In genomic region chr16:88650749-88651275, GRCh38 we compare ENCODE assay signal across 1 cellular context.
A peak's percentile ranks its signal among the peaks of the same experiment; 100 is the strongest.
TF ChIP-seq lines count a peak whose summit lies in the region.

Gene CYBA (minus strand): TSS chr16:88651053. CDS start chr16:88651013, 40 bp downstream.

TF ChIP-seq in K562, 482 proteins besides CTCF, POLR2A, EP300 and RAD21 (continued from another document):
- peak; percentile 34; the same call in 1 of the 2 replicates for TF ChIP-seq USF1 (CRISPR knock-in tag; IDR thresholded peaks at IDR 0.05)
- peak; percentile 76 for TF ChIP-seq KDM5B (IDR thresholded peaks at IDR 0.05; ENCODE audit: insufficient replicate concordance, low read depth, low read length)
- 0 out of 2 replicates have a peak, but pooled peaks have one; percentile 26 for TF ChIP-seq EGR1 (conservative IDR thresholded peaks at IDR 0.05)
- peak; percentile 74; the same call in 1 of the 2 replicates for TF ChIP-seq ARID4B (CRISPR knock-in tag; IDR thresholded peaks at IDR 0.05)
- no peak for TF ChIP-seq HMG20B (CRISPR knock-in tag; IDR thresholded peaks at IDR 0.05)
- no peak for TF ChIP-seq THRA (IDR thresholded peaks at IDR 0.05)
- peak; percentile 80; the same call in 1 of the 2 replicates for TF ChIP-seq EP400 (IDR thresholded peaks at IDR 0.05)
- no peak for TF ChIP-seq E2F3 (CRISPR knock-in tag; IDR thresholded peaks at IDR 0.05)
- 0 out of 2 replicates have a peak, but pooled peaks have one; percentile 1 for TF ChIP-seq ELF1 (tag; IDR thresholded peaks at IDR 0.05)
- TF ChIP-seq IRF1 (CRISPR knock-in tag; IDR thresholded peaks at IDR 0.05; ENCODE audit: borderline replicate concordance), result no peak
- TF ChIP-seq PTBP1 (IDR thresholded peaks at IDR 0.05; ENCODE audit: low read depth, low read length), result 0 out of 2 replicates have a peak, but pooled peaks have one; percentile 18
- TF ChIP-seq MCM5 (IDR thresholded peaks at IDR 0.05; ENCODE audit: low read depth), result no peak
- TF ChIP-seq PURB (CRISPR knock-in tag; IDR thresholded peaks at IDR 0.05; ENCODE audit: low read depth), result no peak
- peak; percentile 35 for TF ChIP-seq POLR2B (IDR thresholded peaks at IDR 0.05; ENCODE audit: low read depth, partially characterized antibody)
- peak; percentile 84 for TF ChIP-seq POLR2G (IDR thresholded peaks at IDR 0.05; ENCODE audit: low read depth, low read length)
- peak; percentile 35 for TF ChIP-seq NKRF (IDR thresholded peaks at IDR 0.05; ENCODE audit: borderline replicate concordance)
- TF ChIP-seq NR1H2 (CRISPR knock-in tag; IDR thresholded peaks at IDR 0.05), result 0 out of 2 replicates have a peak, but pooled peaks have one; percentile 34
- 0 out of 2 replicates have a peak, but pooled peaks have one; percentile 79 for TF ChIP-seq POLR2AphosphoS2 (IDR thresholded peaks at IDR 0.05; ENCODE audit: low read length)
- TF ChIP-seq SAP30 (IDR thresholded peaks at IDR 0.05; ENCODE audit: borderline replicate concordance, insufficient read depth, low read depth, low read length, poor library complexity, severe bottlenecking), result peak; percentile 46
- TF ChIP-seq ZNF395 (CRISPR knock-in tag; IDR thresholded peaks at IDR 0.05), result 0 out of 2 replicates have a peak, but pooled peaks have one; percentile 74
- TF ChIP-seq ZC3H8 (IDR thresholded peaks at IDR 0.05), result no peak
- no peak for TF ChIP-seq ELK3 (CRISPR knock-in tag; IDR thresholded peaks at IDR 0.05)
- TF ChIP-seq TBP (optimal IDR thresholded peaks at IDR 0.05; ENCODE audit: low read depth, low read length), result peak; percentile 62
- peak; percentile 45 for TF ChIP-seq FIP1L1 (IDR thresholded peaks at IDR 0.05; ENCODE audit: low read depth, low read length, poor library complexity, severe bottlenecking)
- peak; percentile 78 for TF ChIP-seq PCBP1 (IDR thresholded peaks at IDR 0.05; ENCODE audit: low read depth, low read length, poor library complexity, severe bottlenecking)
- no peak for TF ChIP-seq SMARCA4 (IDR thresholded peaks at IDR 0.05)
- TF ChIP-seq GABPB1 (CRISPR knock-in tag; IDR thresholded peaks at IDR 0.05), result no peak; the same call in 1 of the 2 replicates
- TF ChIP-seq MNT (conservative IDR thresholded peaks at IDR 0.05), result peak in 1 of 2 experiments; percentile 76; a peak in 1 of 4 replicates
